ENCODE assay signal across 14 cellular contexts in genomic region chr4:10088135-10089010, GRCh38. TPM values are rescaled to one million over a fixed set of nuclear protein-coding genes. Genes with fewer than 3 reads are reported as not detected.
DNase-seq lines count a peak whose midpoint lies in the region; ATAC-seq and TF ChIP-seq lines count a peak whose summit lies in the region.
"Had no signal": no experiment of that assay in that cellular context is flagged by ENCODE, and none has a peak within 500 bp of the region (broad histone marks: within the 10 kb centered on the region; RNA-seq: fewer than 3 reads in every experiment).

No MANE protein-coding gene starts in this region.

- in situ Hi-C loops in IMR-90 (cut with MboI; ENCODE audit: low sequenced_read_pairs) = loop anchor here (25.0 kb wide), 2 partner anchors 99 to 1651 kb away; partner anchors contain the start of genes ACOX3 and TRMT44

- peaks cover 95% of the 10 kb centered on the region for H3K36me3 ChIP-seq in CD8-positive, alpha-beta T cell (ENCODE audit: insufficient read depth, low read length)
- H3K36me3 ChIP-seq in IMR-90 (ENCODE audit: control insufficient read depth, insufficient read depth, low read length) (peaks cover 97% of the 10 kb centered on the region), trophoblast cell (ENCODE audit: control insufficient read depth in 1 of 2, insufficient read depth in 2 of 2, low read length in 2 of 2) (peaks cover 96 to 99% of the 10 kb centered on the region in 2 experiments), MM.1S (replicated peaks; ENCODE audit: insufficient read depth, low read length) (peaks cover 44% of the 10 kb centered on the region)

- H4K20me1 ChIP-seq in IMR-90 (ENCODE audit: insufficient read depth, low read length) (peaks cover 99% of the 10 kb centered on the region), MM.1S (ENCODE audit: insufficient read depth, low read length) (no peaks in the 10 kb centered on the region)

- no peak for TF ChIP-seq RAD21 in IMR-90 (IDR thresholded peaks at IDR 0.05; ENCODE audit: low read length)

- H2BK15ac ChIP-seq in IMR-90 (ENCODE audit: low read depth, low read length) = no peak overlapping the region

- no peaks in the 10 kb centered on the region for H3K27me3 ChIP-seq in CD8-positive, alpha-beta T cell (ENCODE audit: insufficient read depth, low read length)
- H3K27me3 ChIP-seq in IMR-90 (ENCODE audit: control insufficient read depth, insufficient read depth, low read length) = no peaks in the 10 kb centered on the region
- no peaks in the 10 kb centered on the region for H3K27me3 ChIP-seq in trophoblast cell (ENCODE audit: insufficient read depth, low read length)
- no peaks in the 10 kb centered on the region for H3K27me3 ChIP-seq in MM.1S (replicated peaks; ENCODE audit: insufficient read depth, low read length)
- H3K27me3 ChIP-seq: esophagus muscularis mucosa had no signal

- H2BK5ac ChIP-seq in IMR-90 (ENCODE audit: low read depth, low read length, poor library complexity, severe bottlenecking) (no peak overlapping the region), trophoblast cell (ENCODE audit: low read depth, low read length, poor library complexity) (no peak overlapping the region)

- no peak overlapping the region for H3K56ac ChIP-seq in IMR-90 (ENCODE audit: extremely low read depth, insufficient read depth, low read length)

- H3K18ac ChIP-seq in IMR-90 (ENCODE audit: low read depth, low read length) = no peak overlapping the region
- peak overlapping the region; percentile 1 for H3K18ac ChIP-seq in trophoblast cell (ENCODE audit: low read length)

- dilution Hi-C loops in IMR-90 (cut with HindIII; ENCODE audit: low sequenced_read_pairs, unreplicated experiment) = no loop called here

- no peak overlapping the region for H3K14ac ChIP-seq in IMR-90 (replicated peaks; ENCODE audit: low read depth, low read length)
- no peak overlapping the region for H3K14ac ChIP-seq in trophoblast cell (ENCODE audit: low read length)

- H4K91ac ChIP-seq in IMR-90 (ENCODE audit: insufficient read depth, low read depth, low read length) (no peak overlapping the region), trophoblast cell (ENCODE audit: low read depth, low read length) (no peak overlapping the region)

- no peak for TF ChIP-seq CTCF in CD8-positive, alpha-beta T cell (IDR thresholded peaks at IDR 0.05)
- no peak for TF ChIP-seq CTCF in IMR-90 (conservative IDR thresholded peaks at IDR 0.05; ENCODE audit: low read depth, low read length)
- TF ChIP-seq CTCF in MM.1S (IDR thresholded peaks at IDR 0.05; ENCODE audit: low read length) = no peak

- intact Hi-C loops in CD8-positive, alpha-beta T cell (cut with DNase I, micrococcal nuclease) = loop anchor here in 1 of 2 experiments (5.0 kb wide), 1 partner anchor 69 kb away; no protein-coding TSS in a partner anchor
- intact Hi-C loops in IMR-90 (cut with micrococcal nuclease) = no loop called here

- H3K9ac ChIP-seq in IMR-90 (ENCODE audit: low read depth, low read length) (no peak overlapping the region), trophoblast cell (ENCODE audit: low read length) (no peak overlapping the region), MM.1S (ENCODE audit: low read length) (no peak overlapping the region)

- H3K79me1 ChIP-seq in IMR-90 (ENCODE audit: low read depth in 1 of 2, low read length in 2 of 2) (peaks cover 33 to 91% of the 10 kb centered on the region in 2 experiments), trophoblast cell (ENCODE audit: low read length) (peaks cover 4% of the 10 kb centered on the region)

- H3K79me2 ChIP-seq in trophoblast cell (ENCODE audit: control insufficient read depth, insufficient read depth, low read length, poor library complexity) (peaks cover 11% of the 10 kb centered on the region), MM.1S (ENCODE audit: low read length) (peaks cover 81% of the 10 kb centered on the region)

- no peaks in the 10 kb centered on the region for H3K9me3 ChIP-seq in CD8-positive, alpha-beta T cell (ENCODE audit: low read length)
- no peaks in the 10 kb centered on the region for H3K9me3 ChIP-seq in IMR-90 (ENCODE audit: control insufficient read depth, insufficient read depth, low read length)
- peaks cover 3% of the 10 kb centered on the region for H3K9me3 ChIP-seq in trophoblast cell (ENCODE audit: insufficient read depth, low read depth, low read length)
- H3K9me3 ChIP-seq in MM.1S (replicated peaks; ENCODE audit: insufficient read depth, low read length) = no peaks in the 10 kb centered on the region
- H3K9me3 ChIP-seq: esophagus muscularis mucosa had no signal

- no peak overlapping the region for H3K27ac ChIP-seq in CD8-positive, alpha-beta T cell (ENCODE audit: low read depth, low read length)
- H3K27ac ChIP-seq in IMR-90 (ENCODE audit: insufficient read depth, low read length) (no peak overlapping the region), trophoblast cell (ENCODE audit: low read depth, low read length) (no peak overlapping the region), MM.1S (ENCODE audit: low read length) (no peak overlapping the region)

- peaks cover 38% of the 10 kb centered on the region for H3K4me1 Mint-ChIP-seq in CD8-positive, alpha-beta T cell (ENCODE audit: low read depth)

- no peak overlapping the region for H2BK20ac ChIP-seq in IMR-90 (ENCODE audit: low read depth, low read length)

- no TSS peak for BruUV-seq in IMR-90 (replicated peaks; lab: Mats Ljungman, UMichigan)

- peaks cover 19% of the 10 kb centered on the region for H3K4me1 ChIP-seq in CD8-positive, alpha-beta T cell (ENCODE audit: insufficient read depth, low read length)
- H3K4me1 ChIP-seq in IMR-90 (ENCODE audit: control insufficient read depth, insufficient read depth, low read length) = peaks cover 12% of the 10 kb centered on the region
- H3K4me1 ChIP-seq in trophoblast cell (ENCODE audit: control insufficient read depth in 1 of 2, insufficient read depth in 2 of 2, low read length in 2 of 2) = peaks cover 7 to 14% of the 10 kb centered on the region in 2 experiments
- H3K4me1 ChIP-seq in MM.1S (ENCODE audit: low read length) = no peaks in the 10 kb centered on the region

- no peaks in the 10 kb centered on the region for H3K27me3 Mint-ChIP-seq in CD8-positive, alpha-beta T cell (ENCODE audit: low read depth)
- H3K27me3 Mint-ChIP-seq: B cell had no signal

- no peaks in the 10 kb centered on the region for H3K9me2 ChIP-seq in MM.1S (replicated peaks; ENCODE audit: insufficient read depth, low read length)

- H3K23ac ChIP-seq in IMR-90 (ENCODE audit: low read depth, low read length) (no peak overlapping the region), trophoblast cell (ENCODE audit: low read length) (no peak overlapping the region)

- H3K36me3 Mint-ChIP-seq in CD8-positive, alpha-beta T cell = peaks cover 99% of the 10 kb centered on the region

- no peak for ATAC-seq in CD8-positive, alpha-beta T cell
- ATAC-seq in IMR-90 (ENCODE audit: low read depth) (no peak), esophagus mucosa (peak; percentile 83), GM19467 (IDR thresholded peaks at IDR 0.05; ENCODE audit: unreplicated experiment) (no peak), HG03280 (IDR thresholded peaks at IDR 0.05; ENCODE audit: unreplicated experiment) (no peak)

- H2AK5ac ChIP-seq in IMR-90 (ENCODE audit: low read depth, low read length) (no peak overlapping the region), trophoblast cell (ENCODE audit: low read length) (no peak overlapping the region)

- DNase-seq in CD8-positive, alpha-beta T cell = peak in 1 of 7 experiments; percentile 8
- DNase-seq in IMR-90 = no peak
- DNase-seq in trophoblast cell = no peak
- DNase-seq in MM.1S = no peak
- no peak for DNase-seq in hippocampal formation (lab: John Stamatoyannopoulos, UW)
- DNase-seq: activated CD4-positive, alpha-beta T cell treated with anti-CD3 and anti-CD28 coated beads for 48 hours; amniotic stem cell; NCI-H1694 treated with DMSO at 0.1 percent for 48 hours; NCI-H510A treated with DMSO at 0.1 percent for 48 hours had no signal

- no peak overlapping the region for H3K4me2 ChIP-seq in IMR-90 (ENCODE audit: low read depth, low read length)
- H3K4me2 ChIP-seq in trophoblast cell (ENCODE audit: low read length) = no peak overlapping the region
- H3K4me2 ChIP-seq in MM.1S (ENCODE audit: low read depth, low read length) = no peak overlapping the region

- no peaks in the 10 kb centered on the region for H3K9me3 Mint-ChIP-seq in CD8-positive, alpha-beta T cell

- no peak for TF ChIP-seq POLR2A in IMR-90 (IDR thresholded peaks at IDR 0.05; ENCODE audit: low read depth, low read length)

- POLR2A ChIA-PET in CD8-positive, alpha-beta T cell (lab: Charles Lee) = interaction anchor here (2.6 kb wide), 1 partner anchor 29 kb away, joined by 10 read pairs; the partner anchor contains the start of gene WDR1
- POLR2A ChIA-PET in IMR-90 (lab: Charles Lee; ENCODE audit: unreplicated experiment) = interaction anchor here (0.6 kb wide), 1 partner anchor 109 kb away, joined by 8 read pairs; no protein-coding TSS in a partner anchor

- peak overlapping the region; percentile 32 for H3K27ac Mint-ChIP-seq in CD8-positive, alpha-beta T cell
- H3K27ac Mint-ChIP-seq: B cell had no signal

- H2BK120ac ChIP-seq in IMR-90 (ENCODE audit: low read depth, low read length) (no peak overlapping the region), trophoblast cell (ENCODE audit: insufficient read depth, low read length, poor library complexity) (no peak overlapping the region)

- H3F3A ChIP-seq in MM.1S (ENCODE audit: insufficient read depth, low read length) = no peaks in the 10 kb centered on the region

- H3K9me1 ChIP-seq in IMR-90 (ENCODE audit: insufficient read depth, low read length) = peaks cover 19% of the 10 kb centered on the region

- H2BK12ac ChIP-seq in trophoblast cell (ENCODE audit: low read length) = no peak overlapping the region

- H2AFZ ChIP-seq in IMR-90 (replicated peaks; ENCODE audit: low read length, poor library complexity) (peak overlapping the region; percentile 27), trophoblast cell (ENCODE audit: insufficient read depth, low read length, poor library complexity) (no peak overlapping the region), MM.1S (ENCODE audit: low read length) (no peak overlapping the region)

- H4K8ac ChIP-seq in IMR-90 (ENCODE audit: low read depth in 2 of 2, low read length in 2 of 2) (no peak overlapping the region), trophoblast cell (ENCODE audit: low read depth, low read length) (no peak overlapping the region)

- CTCF ChIA-PET in CD8-positive, alpha-beta T cell (lab: Charles Lee) = interaction anchor here (1.1 kb wide), 1 partner anchor 29 kb away, joined by 5 read pairs; no protein-coding TSS in a partner anchor
- CTCF ChIA-PET in IMR-90 (lab: Yijun Ruan, JAX) = no interaction called here

- no peak overlapping the region for H3K4me3 ChIP-seq in CD8-positive, alpha-beta T cell (ENCODE audit: low read depth, low read length)
- no peak overlapping the region for H3K4me3 ChIP-seq in IMR-90 (ENCODE audit: insufficient read depth, low read depth, low read length)
- no peak overlapping the region for H3K4me3 ChIP-seq in trophoblast cell (ENCODE audit: low read depth, low read length)
- no peak overlapping the region for H3K4me3 ChIP-seq in MM.1S (ENCODE audit: low read length)
- H3K4me3 ChIP-seq: esophagus muscularis mucosa had no signal

- no peak overlapping the region for H2AK9ac ChIP-seq in IMR-90 (replicated peaks; ENCODE audit: low read depth, low read length, poor library complexity)

- no peak overlapping the region for H4K12ac ChIP-seq in trophoblast cell (ENCODE audit: low read depth, low read length)

- H4K5ac ChIP-seq in IMR-90 (ENCODE audit: low read depth, low read length) = no peak overlapping the region

- H3K4ac ChIP-seq in IMR-90 (ENCODE audit: low read depth, low read length) = no peak overlapping the region
- H3K4ac ChIP-seq in trophoblast cell (ENCODE audit: low read depth, low read length) = peak overlapping the region; percentile 41

- 86% methylated on average over 11 of the region's 28 CpGs; no CpG with 5 or more reads in 1 of the 2 experiments for WGBS in IMR-90 (ENCODE audit: extremely low coverage in 2 of 2, insufficient read length in 1 of 2), 2 experiments
- WGBS in trophoblast cell (ENCODE audit: extremely low coverage, insufficient coverage, insufficient read length) = no CpG with 5 or more reads among the region's 28 CpGs

- no peak overlapping the region for H3K4me3 Mint-ChIP-seq in CD8-positive, alpha-beta T cell
- H3K4me3 Mint-ChIP-seq: B cell had no signal

RNA-seq across cellular contexts. Expression of gene WDR1, which starts 28.2 kb away (rescaled TPM):
- total RNA-seq in CD8-positive, alpha-beta T cell = 100 to 1,000 TPM; 220 to 224 TPM
- total RNA-seq in IMR-90 (2012; rRNA removed) = 782 and 992 TPM in 2 replicates
- polyA plus RNA-seq in IMR-90 (2012; rRNA removed) = 725 and 739 TPM in 2 replicates
- 709 and 1,014 TPM in 2 replicates for polyA plus RNA-seq in IMR-90 (2012; cell fraction: cytosol; rRNA removed)
- polyA plus RNA-seq in IMR-90 (2012; cell fraction: nucleus; rRNA removed; ENCODE audit: low replicate concordance) = 487 and 886 TPM in 2 replicates
- 253 TPM for total RNA-seq in esophagus mucosa
- polyA plus RNA-seq in trophoblast cell (2013) = 349 and 360 TPM in 2 replicates
